ENCODE assay signal across 14 cellular contexts in genomic region chr22:25029181-25029580, GRCh38.
A peak's percentile ranks its signal among the peaks of the same experiment; 100 is the strongest.
DNase-seq lines count a peak whose midpoint lies in the region; ATAC-seq and TF ChIP-seq lines count a peak whose summit lies in the region.
"Had no signal": no experiment of that assay in that cellular context is flagged by ENCODE, and none has a peak within 500 bp of the region (broad histone marks: within the 10 kb centered on the region; RNA-seq: fewer than 3 reads in every experiment).

No MANE protein-coding gene starts in this region.

- H3K9me3 ChIP-seq in left ventricle myocardium inferior (replicated peaks) (no peaks in the 10 kb centered on the region), osteoblast (ENCODE audit: low read depth, low read length) (no peaks in the 10 kb centered on the region), HAP-1 (no peaks in the 10 kb centered on the region)

- H3K4me1 ChIP-seq in left ventricle myocardium inferior = peaks cover 58% of the 10 kb centered on the region
- peaks cover 19% of the 10 kb centered on the region for H3K4me1 ChIP-seq in osteoblast (ENCODE audit: insufficient read depth, low read length)
- H3K4me1 ChIP-seq in HAP-1 = peaks cover 10% of the 10 kb centered on the region

- H3K36me3 ChIP-seq in left ventricle myocardium inferior (no peaks in the 10 kb centered on the region), osteoblast (ENCODE audit: insufficient read depth, low read length) (no peaks in the 10 kb centered on the region), HAP-1 (replicated peaks) (peaks cover 7% of the 10 kb centered on the region)

- peaks cover 13% of the 10 kb centered on the region for H3K27me3 Mint-ChIP-seq in activated naive CD4-positive, alpha-beta T cell treated with anti-CD3 and anti-CD28 coated beads, Interleukin-2, amount 10 ng/mL, durations not matched to agents 7 days and 5 days

- H3K4me3 Mint-ChIP-seq in activated naive CD4-positive, alpha-beta T cell treated with anti-CD3 and anti-CD28 coated beads, Interleukin-2, amount 10 ng/mL, durations not matched to agents 7 days and 5 days = no peak overlapping the region
- H3K4me3 Mint-ChIP-seq: CD4-positive, alpha-beta T cell; HFFc6 had no signal

- intact Hi-C loops in left ventricle myocardium inferior (cut with micrococcal nuclease) (no loop called here), Right ventricle myocardium inferior (cut with DNase I) (loop anchor here (5.0 kb wide), 1 partner anchor 37 kb away; no protein-coding TSS in a partner anchor)

- H3K27me3 ChIP-seq in left ventricle myocardium inferior (ENCODE audit: low read depth) = no peaks in the 10 kb centered on the region
- no peaks in the 10 kb centered on the region for H3K27me3 ChIP-seq in osteoblast (ENCODE audit: insufficient read depth, low read length)
- no peaks in the 10 kb centered on the region for H3K27me3 ChIP-seq in HAP-1 (ENCODE audit: low read depth)

- H3K4me1 Mint-ChIP-seq in activated naive CD4-positive, alpha-beta T cell treated with anti-CD3 and anti-CD28 coated beads, Interleukin-2, amount 10 ng/mL, durations not matched to agents 7 days and 5 days = peaks cover 26% of the 10 kb centered on the region

- in situ Hi-C loops in HAP-1 (cut with MboI; ENCODE audit: low sequenced_read_pairs) = loop anchor here (5.0 kb wide), 1 partner anchor 77 kb away; the partner anchor contains the start of gene KIAA1671

- peak overlapping the region; percentile 80 for H3K27ac ChIP-seq in left ventricle myocardium inferior (replicated peaks)
- peak overlapping the region; percentile 19 for H3K27ac ChIP-seq in cingulate gyrus (ENCODE audit: low read depth, low read length)
- H3K27ac ChIP-seq in osteoblast (ENCODE audit: low read depth, low read length) = no peak overlapping the region

- no peak overlapping the region for H3K4me2 ChIP-seq in osteoblast (ENCODE audit: insufficient read depth, low read length)

- TF ChIP-seq CTCF in left ventricle myocardium inferior (IDR thresholded peaks at IDR 0.05; ENCODE audit: borderline replicate concordance) (no peak), osteoblast (IDR thresholded peaks at IDR 0.05; ENCODE audit: extremely low read depth, low read depth, low read length) (no peak)

- no peak for DNase-seq in left ventricle myocardium inferior
- DNase-seq in Right ventricle myocardium inferior (ENCODE audit: missing footprints) = no peak
- peak; percentile 15 for DNase-seq in osteoblast (ENCODE audit: insufficient read length, low spot score, missing footprints)
- DNase-seq in HAP-1 (ENCODE audit: low spot score in 2 of 2) = no peak
- DNase-seq in activated naive CD4-positive, alpha-beta T cell treated with anti-CD3 and anti-CD28 coated beads, Interleukin-2, amount 10 ng/mL, durations not matched to agents 7 days and 5 days = no peak
- no peak for DNase-seq in activated effector memory CD4-positive, alpha-beta T cell treated with anti-CD3 and anti-CD28 coated beads, Interleukin-2, amount 50 U/mL, for 16 hours
- DNase-seq: C1 segment of cervical spinal cord; CD4-positive, alpha-beta T cell; DMS79; GOT3; HCEC 1CT; HFFc6 had no signal

- CTCF ChIA-PET in activated naive CD4-positive, alpha-beta T cell treated with anti-CD3 and anti-CD28 coated beads, Interleukin-2, amount 10 ng/mL, durations not matched to agents 7 days and 5 days (lab: Charles Lee) = interaction anchor here (0.8 to 3.6 kb wide), 5 partner anchors 20 to 91 kb away, joined by 3 to 11 read pairs (median 3); no protein-coding TSS in a partner anchor

- peaks cover 3% of the 10 kb centered on the region for H3K79me2 ChIP-seq in osteoblast (ENCODE audit: insufficient read depth, low read length)

- ATAC-seq in Right ventricle myocardium inferior = no peak

- H2AFZ ChIP-seq in osteoblast (ENCODE audit: low read length) = no peak overlapping the region

- H3K36me3 Mint-ChIP-seq in activated naive CD4-positive, alpha-beta T cell treated with anti-CD3 and anti-CD28 coated beads, Interleukin-2, amount 10 ng/mL, durations not matched to agents 7 days and 5 days = no peaks in the 10 kb centered on the region

- no peaks in the 10 kb centered on the region for H4K20me1 ChIP-seq in osteoblast (ENCODE audit: insufficient read depth, low read length)

- no peak overlapping the region for H3K27ac Mint-ChIP-seq in activated naive CD4-positive, alpha-beta T cell treated with anti-CD3 and anti-CD28 coated beads, Interleukin-2, amount 10 ng/mL, durations not matched to agents 7 days and 5 days
- H3K27ac Mint-ChIP-seq: CD4-positive, alpha-beta T cell; HFFc6 had no signal

- H3K9me3 Mint-ChIP-seq in activated naive CD4-positive, alpha-beta T cell treated with anti-CD3 and anti-CD28 coated beads, Interleukin-2, amount 10 ng/mL, durations not matched to agents 7 days and 5 days = no peaks in the 10 kb centered on the region
- H3K9me3 Mint-ChIP-seq: CD4-positive, alpha-beta T cell had no signal

- H3K4me3 ChIP-seq in left ventricle myocardium inferior = no peak overlapping the region
- no peak overlapping the region for H3K4me3 ChIP-seq in osteoblast (ENCODE audit: insufficient read depth, low read length)
- H3K4me3 ChIP-seq in HAP-1 = no peak overlapping the region
- H3K4me3 ChIP-seq: GM12878 had no signal
